Comparison of ENCODE assay signal across 26 cellular contexts in genomic region chr22:43886231-43886630, GRCh38. TPM values are rescaled to one million over a fixed set of nuclear protein-coding genes. Genes with fewer than 3 reads are reported as not detected.
"Had no signal": no experiment of that assay in that cellular context is flagged by ENCODE, and none has a peak within 500 bp of the region (broad histone marks: within the 10 kb centered on the region; RNA-seq: fewer than 3 reads in every experiment).

No MANE protein-coding gene starts in this region.

- H3K36me3 ChIP-seq: heart right ventricle, lower lobe of right lung, right lobe of liver, transverse colon had no signal

- DNase-seq: effector CD4-positive, alpha-beta T cell; heart right ventricle; hypothalamus; lower lobe of right lung; occipital lobe; retina; right lobe of liver; stimulated activated CD4-positive, alpha-beta T cell treated with anti-CD3 and anti-CD28 coated beads, Interleukin-2, amount 100 ng/mL, for 24 hours; stimulated activated CD4-positive, alpha-beta T cell treated with anti-CD3 and anti-CD28 coated beads, Interleukin-4, amount 100 ng/mL, for 4 hours; stimulated activated naive B cell treated with anti-CD40 and anti-IgM and Interleukin-4, amounts not matched to agents 10 μg/mL and 1 μg/mL and 100 μg/mL, for 72 hours; stimulated activated naive CD8-positive, alpha-beta T cell treated with anti-CD3 and anti-CD28 coated beads, Interleukin-15, amount 100 ng/mL, for 72 hours; testis; transverse colon had no signal

- ATAC-seq: heart right ventricle; left lobe of liver; lower lobe of right lung; psoas muscle; right lobe of liver; stimulated activated naive B cell treated with anti-CD40 and anti-IgM and Interleukin-4, amounts not matched to agents 10 μg/mL and 1 μg/mL and 100 μg/mL, for 72 hours; stimulated activated naive CD8-positive, alpha-beta T cell treated with anti-CD3 and anti-CD28 coated beads, Interleukin-15, amount 100 ng/mL, for 72 hours had no signal

- H3K9me3 ChIP-seq: heart right ventricle, lower lobe of right lung, psoas muscle, right lobe of liver, testis, transverse colon had no signal

- H3K27me3 ChIP-seq: testis had no signal

- H3K4me3 ChIP-seq: coronary artery, heart right ventricle, lower lobe of right lung, psoas muscle, right lobe of liver, skin epidermis, testis, transverse colon had no signal

- H3K9me3 Mint-ChIP-seq: mesothelial cell of epicardium; stimulated activated naive CD8-positive, alpha-beta T cell treated with anti-CD3 and anti-CD28 coated beads, Interleukin-15, amount 100 ng/mL, for 72 hours had no signal

- H3K4me3 Mint-ChIP-seq: memory B cell; mesothelial cell of epicardium; nephron; stimulated activated naive B cell treated with anti-CD40 and anti-IgM and Interleukin-4, amounts not matched to agents 10 μg/mL and 1 μg/mL and 100 μg/mL, for 72 hours; stimulated activated naive CD8-positive, alpha-beta T cell treated with anti-CD3 and anti-CD28 coated beads, Interleukin-15, amount 100 ng/mL, for 72 hours had no signal

- H3K4me1 ChIP-seq: parathyroid adenoma, psoas muscle had no signal

- H3K27ac Mint-ChIP-seq: memory B cell; mesothelial cell of epicardium; nephron; stimulated activated naive B cell treated with anti-CD40 and anti-IgM and Interleukin-4, amounts not matched to agents 10 μg/mL and 1 μg/mL and 100 μg/mL, for 72 hours; stimulated activated naive CD8-positive, alpha-beta T cell treated with anti-CD3 and anti-CD28 coated beads, Interleukin-15, amount 100 ng/mL, for 72 hours had no signal

- H3K36me3 Mint-ChIP-seq: memory B cell; mesothelial cell of epicardium; stimulated activated naive B cell treated with anti-CD40 and anti-IgM and Interleukin-4, amounts not matched to agents 10 μg/mL and 1 μg/mL and 100 μg/mL, for 72 hours had no signal

- H3K27ac ChIP-seq: coronary artery, heart right ventricle, lower lobe of right lung, parathyroid adenoma, psoas muscle, right lobe of liver, skin epidermis, testis, transverse colon had no signal

- H3K4me1 Mint-ChIP-seq: mesothelial cell of epicardium, nephron had no signal

RNA-seq across cellular contexts. Expression of gene PNPLA5, which starts 5.6 kb away (rescaled TPM):
- total RNA-seq: cerebellum, dermis microvascular lymphatic vessel endothelial cell, glomerular endothelial cell, heart right ventricle, left lobe of liver, lower lobe of right lung, mesothelial cell of epicardium, occipital lobe, psoas muscle, subcutaneous adipose tissue, testis, transverse colon, urinary bladder had no signal

RNA-seq across cellular contexts. Expression of gene SULT4A1, which starts 23.9 kb away (rescaled TPM):
- total RNA-seq: dermis microvascular lymphatic vessel endothelial cell, left lobe of liver, lower lobe of right lung, psoas muscle had no signal
